ENCODE assay signal across 27 cellular contexts in the genomic region with DNA sequence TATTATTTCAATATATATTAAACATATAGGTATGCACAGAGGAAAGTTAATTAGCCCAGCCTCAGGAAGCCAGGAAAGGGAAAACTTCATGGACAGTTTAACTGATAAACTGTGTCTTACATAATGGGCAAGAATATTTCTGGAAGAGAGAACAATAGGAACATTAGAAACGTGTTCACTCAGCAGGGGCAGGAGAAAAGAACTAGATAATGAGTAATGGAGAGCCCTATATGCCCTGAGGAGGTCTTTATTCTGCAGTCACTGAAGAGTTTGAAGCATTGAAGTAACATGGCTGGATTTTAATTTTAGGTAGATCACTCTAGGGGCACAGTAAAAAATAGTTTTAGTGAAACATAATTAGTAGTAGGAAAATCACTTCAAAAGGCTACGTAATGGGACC. TPM values are rescaled to one million over a fixed set of nuclear protein-coding genes. Genes with fewer than 3 reads are reported as not detected.
DNase-seq lines count a peak whose midpoint lies in the region; ATAC-seq, FAIRE-seq and TF ChIP-seq lines count a peak whose summit lies in the region.
"Had no signal": no experiment of that assay in that cellular context is flagged by ENCODE, and none has a peak within 500 bp of the region (broad histone marks: within the 10 kb centered on the region; RNA-seq: fewer than 3 reads in every experiment).

No MANE protein-coding gene starts in this region.

- H3K4me1 ChIP-seq in DND-41 (ENCODE audit: insufficient read depth, low read length) (peaks cover 23% of the 10 kb centered on the region), K562 (replicated peaks in 1 of 2; ENCODE audit: control insufficient read depth in 2 of 2, insufficient read depth in 2 of 2, low read length in 2 of 2) (peaks cover 4 to 5% of the 10 kb centered on the region in 2 experiments; a peak in 3 of 5 replicates), keratinocyte (ENCODE audit: control insufficient read depth, extremely low read depth, insufficient read depth, low read length) (peaks cover 30% of the 10 kb centered on the region), neuronal stem cell (ENCODE audit: control insufficient read depth in 2 of 2, insufficient read depth in 1 of 2, low read depth in 1 of 2, low read length in 2 of 2) (peaks cover 0 to 3% of the 10 kb centered on the region in 2 donors)

- no peak for TF ChIP-seq RAD21 in K562 (CRISPR knock-in tag; conservative IDR thresholded peaks at IDR 0.05 in 1 of 2, IDR thresholded peaks at IDR 0.05 in 1 of 2)

- H3K4me1 Mint-ChIP-seq in immature natural killer cell = peaks cover 12 to 17% of the 10 kb centered on the region in 2 donors
- H3K4me1 Mint-ChIP-seq: H9 had no signal

- no peaks in the 10 kb centered on the region for H3K9me3 Mint-ChIP-seq in immature natural killer cell
- H3K9me3 Mint-ChIP-seq: CD4-positive, alpha-beta T cell; H9 had no signal

- H3K79me1 ChIP-seq in neuronal stem cell (ENCODE audit: low read depth, low read length) = no peaks in the 10 kb centered on the region

- intact Hi-C loops in K562 (cut with micrococcal nuclease) = no loop called here

- H3K9me1 ChIP-seq in K562 (ENCODE audit: control insufficient read depth, insufficient read depth, low read length) (no peaks in the 10 kb centered on the region), keratinocyte (ENCODE audit: control insufficient read depth, extremely low read depth, insufficient read depth, low read length) (no peaks in the 10 kb centered on the region)

- WGBS in K562 (ENCODE audit: insufficient coverage, low coverage, missing lambda C conversion rate) = 59% methylated on average over 2 of the region's 2 CpGs
- WGBS in neuronal stem cell (ENCODE audit: extremely low coverage in 2 of 2, insufficient read length in 2 of 2, insufficient replicate concordance in 1 of 2), 2 donors = no CpG with 5 or more reads among the region's 2 CpGs

- no peak for TF ChIP-seq POLR2A in K562 (conservative IDR thresholded peaks at IDR 0.05)

- H3K4ac ChIP-seq in neuronal stem cell (ENCODE audit: low read length) = no peak overlapping the region

- no TSS peak for BruUV-seq in K562 (replicated peaks; lab: Mats Ljungman, UMichigan)

- H3K4me3 Mint-ChIP-seq in immature natural killer cell = no peak overlapping the region
- H3K4me3 Mint-ChIP-seq: CD4-positive, alpha-beta T cell; H9 had no signal

- peak overlapping the region in 1 of 6 donors; percentile 60 for H3K27ac Mint-ChIP-seq in immature natural killer cell
- H3K27ac Mint-ChIP-seq: CD4-positive, alpha-beta T cell; H9 had no signal

- H3K27me3 ChIP-seq in DND-41 (ENCODE audit: insufficient read depth, low read length, poor library complexity) (no peaks in the 10 kb centered on the region), K562 (ENCODE audit: control insufficient read depth in 2 of 2, insufficient read depth in 2 of 2, low read length in 2 of 2) (no peaks in the 10 kb centered on the region), keratinocyte (ENCODE audit: control insufficient read depth, extremely low read depth, insufficient read depth, low read length) (no peaks in the 10 kb centered on the region), neuronal stem cell (ENCODE audit: control insufficient read depth in 3 of 3, insufficient read depth in 3 of 3, low read depth in 1 of 3, low read length in 3 of 3) (no peaks in the 10 kb centered on the region)
- H3K27me3 ChIP-seq: BE2C had no signal

- H4K91ac ChIP-seq in neuronal stem cell (ENCODE audit: low read depth, low read length, poor library complexity) = no peak overlapping the region

- no peak overlapping the region for H3K14ac ChIP-seq in neuronal stem cell (ENCODE audit: low read length)

- no peak overlapping the region for H3K23ac ChIP-seq in neuronal stem cell (ENCODE audit: low read depth, low read length, poor library complexity)

- H3K4me2 ChIP-seq in DND-41 (ENCODE audit: insufficient read depth, low read length) (0 out of 2 replicates have a peak overlapping the region, but pooled peaks have one; percentile 8), K562 (ENCODE audit: insufficient read depth, low read length) (no peak overlapping the region), keratinocyte (ENCODE audit: control insufficient read depth, extremely low read depth, insufficient read depth, low read depth, low read length) (no peak overlapping the region), neuronal stem cell (ENCODE audit: insufficient read depth, low read length, poor library complexity, severe bottlenecking) (no peak overlapping the region)

- no peak overlapping the region for H2BK120ac ChIP-seq in neuronal stem cell (ENCODE audit: low read depth, low read length)

- H3K36me3 Mint-ChIP-seq in immature natural killer cell = no peaks in the 10 kb centered on the region

- TF ChIP-seq EP300 in K562 (IDR thresholded peaks at IDR 0.05; ENCODE audit: low read length) = no peak

- CTCF ChIA-PET in K562 (lab: Yijun Ruan, JAX; ENCODE audit: low intra/inter-chr PET ratio) = no interaction called here

- H2AK5ac ChIP-seq in neuronal stem cell (ENCODE audit: low read depth, low read length) = no peak overlapping the region

- H4K8ac ChIP-seq in neuronal stem cell (ENCODE audit: low read depth, low read length) = no peak overlapping the region

- H3K36me3 ChIP-seq in DND-41 (ENCODE audit: insufficient read depth, low read length) = no peaks in the 10 kb centered on the region
- no peaks in the 10 kb centered on the region; the same call in 2 of the 3 replicates for H3K36me3 ChIP-seq in K562 (ENCODE audit: control insufficient read depth, insufficient read depth, low read length)
- no peaks in the 10 kb centered on the region for H3K36me3 ChIP-seq in keratinocyte (ENCODE audit: control insufficient read depth in 2 of 2, extremely low read depth in 1 of 2, insufficient read depth in 2 of 2, low read length in 2 of 2)
- H3K36me3 ChIP-seq in neuronal stem cell (replicated peaks in 1 of 2; ENCODE audit: control insufficient read depth in 2 of 2, insufficient read depth in 2 of 2, low read length in 2 of 2) = no peaks in the 10 kb centered on the region
- H3K36me3 ChIP-seq: BE2C had no signal

- TF ChIP-seq CTCF in DND-41 (IDR thresholded peaks at IDR 0.05; ENCODE audit: borderline replicate concordance, extremely low read depth, low read length, poor library complexity, severe bottlenecking) = no peak
- no peak for TF ChIP-seq CTCF in K562 (IDR thresholded peaks at IDR 0.05 in 2 of 3, conservative IDR thresholded peaks at IDR 0.05 in 1 of 3; ENCODE audit: insufficient read depth in 2 of 3, low read depth in 1 of 3, low read length in 3 of 3)
- no peak for TF ChIP-seq CTCF in keratinocyte (optimal IDR thresholded peaks at IDR 0.05 in 1 of 3, IDR thresholded peaks at IDR 0.05 in 1 of 3, conservative IDR thresholded peaks at IDR 0.05 in 1 of 3; ENCODE audit: extremely low read depth in 1 of 3, insufficient read depth in 2 of 3, low read length in 3 of 3)

- H3K4me3 ChIP-seq in DND-41 (ENCODE audit: low read depth in 1 of 2, low read length in 2 of 2) (no peak overlapping the region), K562 (no peak overlapping the region), keratinocyte (ENCODE audit: control insufficient read depth in 2 of 3, extremely low read depth in 1 of 3, insufficient read depth in 2 of 3, low read depth in 1 of 3, low read length in 3 of 3) (no peak overlapping the region), neuronal stem cell (ENCODE audit: low read length in 2 of 2) (no peak overlapping the region)
- H3K4me3 ChIP-seq: GM12878, GM23248, SK-N-MC had no signal

- dilution Hi-C loops in keratinocyte (cut with MboI; ENCODE audit: extremely low pct_ligation_motif_present, low sequenced_read_pairs) = no loop called here

- H2BK12ac ChIP-seq in neuronal stem cell (ENCODE audit: low read length) = no peak overlapping the region

- peaks cover 11% of the 10 kb centered on the region; the same call in 1 of the 2 replicates for H4K20me1 ChIP-seq in DND-41 (ENCODE audit: insufficient read depth, low read length)
- 0 out of 2 replicates have a peak, but pooled peaks cover 3% of the 10 kb centered on the region for H4K20me1 ChIP-seq in K562 (replicated peaks; ENCODE audit: control insufficient read depth, insufficient read depth, low read length)
- no peaks in the 10 kb centered on the region for H4K20me1 ChIP-seq in keratinocyte (ENCODE audit: control insufficient read depth, extremely low read depth, insufficient read depth, low read length)

- H3K27me3 Mint-ChIP-seq in immature natural killer cell (ENCODE audit: low read depth in 3 of 3) = no peaks in the 10 kb centered on the region
- H3K27me3 Mint-ChIP-seq: CD4-positive, alpha-beta T cell had no signal

- in situ Hi-C loops in K562 (cut with MboI) = no loop called here

- H3K27ac ChIP-seq in DND-41 (ENCODE audit: low read length) (no peak overlapping the region), K562 (ENCODE audit: extremely low read depth, low read depth, low read length) (no peak overlapping the region), keratinocyte (ENCODE audit: control insufficient read depth, insufficient read depth, low read length) (no peak overlapping the region), neuronal stem cell (replicated peaks; ENCODE audit: low read length) (no peak overlapping the region)
- H3K27ac ChIP-seq: GM23248, HL-60, SK-N-MC had no signal

- H3K18ac ChIP-seq in neuronal stem cell (ENCODE audit: low read length) = no peak overlapping the region

- H3K9me3 ChIP-seq in DND-41 (ENCODE audit: insufficient read depth, low read length, severe bottlenecking) = no peaks in the 10 kb centered on the region
- H3K9me3 ChIP-seq in K562 (replicated peaks; ENCODE audit: control insufficient read depth, insufficient read depth, low read depth, low read length) = no peaks in the 10 kb centered on the region
- no peaks in the 10 kb centered on the region for H3K9me3 ChIP-seq in keratinocyte (ENCODE audit: control insufficient read depth, low read depth, low read length)
- no peaks in the 10 kb centered on the region for H3K9me3 ChIP-seq in neuronal stem cell (replicated peaks in 1 of 2; ENCODE audit: control insufficient read depth in 2 of 2, insufficient read depth in 1 of 2, low read depth in 1 of 2, low read length in 2 of 2)
- H3K9me3 ChIP-seq: BE2C had no signal

- ATAC-seq in DND-41 (ENCODE audit: insufficient read depth, low read depth) (no peak), K562 (peak; percentile 39; the same call in 1 of the 3 replicates)
- ATAC-seq: GM12878, HepG2, PC-3 had no signal

- DNase-seq in DND-41 (no peak), NCI-H146 (lab: John Stamatoyannopoulos, UW) (peak; percentile 53), K562 (ENCODE audit: extremely low read depth in 1 of 4, low spot score in 3 of 4) (no peak), keratinocyte (ENCODE audit: low read depth, low spot score) (no peak), SIG-M5 (lab: John Stamatoyannopoulos, UW) (no peak), neuronal stem cell (ENCODE audit: low spot score) (no peak), DMS153 treated with DMSO at 0.1 percent for 48 hours (lab: John Stamatoyannopoulos, UW; ENCODE audit: unreplicated experiment) (no peak), immature natural killer cell (no peak)
- DNase-seq: BE2C; CD4-positive, alpha-beta T cell; COR-L47; DMS79 treated with DMSO at 0.1 percent for 48 hours; GM23248; H9; KBM-7; NCI-H1105; NCI-H1694 treated with DMSO at 0.1 percent for 48 hours; NCI-H2081 treated with DMSO at 0.1 percent for 48 hours; NCI-H2227 treated with DMSO at 0.1 percent for 48 hours; NCI-H510A; PC-3; Right ventricle myocardium superior; SW 1271 had no signal

- no peak overlapping the region for H2BK5ac ChIP-seq in neuronal stem cell (ENCODE audit: low read length)

- H3K9ac ChIP-seq in DND-41 (ENCODE audit: low read depth, low read length) (no peak overlapping the region), K562 (ENCODE audit: insufficient read depth in 1 of 2, low read depth in 2 of 2, low read length in 2 of 2) (no peak overlapping the region), keratinocyte (ENCODE audit: control insufficient read depth, extremely low read depth, insufficient read depth, low read length) (no peak overlapping the region), neuronal stem cell (ENCODE audit: low read depth, low read length, poor library complexity) (no peak overlapping the region)
- H3K9ac ChIP-seq: GM23248 had no signal

- H2AFZ ChIP-seq in DND-41 (ENCODE audit: low read depth, low read length) = no peak overlapping the region
- no peak overlapping the region for H2AFZ ChIP-seq in K562 (ENCODE audit: low read depth, low read length)
- no peak overlapping the region for H2AFZ ChIP-seq in keratinocyte (ENCODE audit: control insufficient read depth, low read length)
- no peak overlapping the region for H2AFZ ChIP-seq in neuronal stem cell (ENCODE audit: low read length)
- H2AFZ ChIP-seq: GM23248 had no signal

- no peak for FAIRE-seq in K562 (lab: Jason Lieb, UNC)
- FAIRE-seq in keratinocyte (lab: Jason Lieb, UNC) = peak; percentile 52
- FAIRE-seq: GM12878, HepG2 had no signal

- no peak overlapping the region for H2BK15ac ChIP-seq in neuronal stem cell (ENCODE audit: low read length)

- POLR2A ChIA-PET in K562 (lab: Yijun Ruan, JAX) = interaction anchor here (0.7 to 1.9 kb wide), 2 partner anchors 24 to 1652 kb away, joined by 4 to 7 read pairs; a partner anchor contains a TSS

- peaks cover 79% of the 10 kb centered on the region for H3K79me2 ChIP-seq in DND-41 (ENCODE audit: insufficient read depth, low read length)
- H3K79me2 ChIP-seq in K562 (ENCODE audit: control insufficient read depth, insufficient read depth, low read length) = peaks cover 92% of the 10 kb centered on the region
- peaks cover 6% of the 10 kb centered on the region for H3K79me2 ChIP-seq in keratinocyte (ENCODE audit: control insufficient read depth, insufficient read depth, low read length)

RNA-seq across cellular contexts. Expression of a gene that starts 23.6 kb away (rescaled TPM):
- 19.9 and 82.4 TPM in 2 replicates for total RNA-seq in K562 (2011; cell fraction: chromatin; rRNA removed; ENCODE audit: low replicate concordance)
- total RNA-seq in K562 (2011; cell fraction: nucleolus; rRNA removed) = 9.7 and 18.8 TPM in 2 replicates
- 27.3 and 41.5 TPM in 2 replicates for total RNA-seq in K562 (2011; cell fraction: nucleoplasm; rRNA removed)
- total RNA-seq in K562 (2014; rRNA removed) (51.0 and 58.0 TPM in 2 replicates), K562 (2014; rRNA removed; fragmentation: Illumina TruSeq; extraction: Trizol) (80.0 and 85.7 TPM in 2 replicates), K562 (2015; rRNA removed; fragmentation: Illumina TruSeq; extraction: Trizol) (70.6 and 79.7 TPM in 2 replicates), K562 (2021) (41.8 and 42.4 TPM in 2 replicates)
- polyA plus RNA-seq in K562 (2011; rRNA removed) (49.9 and 60.7 TPM in 2 replicates), K562 (2014; fragmentation: Illumina TruSeq; extraction: Trizol) (52.1 and 61.8 TPM in 2 replicates), K562 (2014; fragmentation: Nextera tagmentation; extraction: Ambion mirVana) (10 to 100 TPM; 70.0 to 88.6 TPM), K562 (2014; rRNA removed) (39.4 and 49.7 TPM in 2 replicates), keratinocyte (7.7 to 14.2 TPM (median 8.1 TPM) in 3 replicates), immature natural killer cell (1 to 10 TPM; 2.9 to 7.5 (median 6.9) TPM)
- polyA plus RNA-seq in K562 (2011; cell fraction: cytosol; rRNA removed) = 23.2 and 23.8 TPM in 2 replicates
- 24.9 and 33.2 TPM in 2 replicates for polyA plus RNA-seq in K562 (2011; cell fraction: nucleus; rRNA removed)
- 29.7 and 29.9 TPM in 2 replicates for polyA plus RNA-seq in K562 (2012)
- 70.2 and 71.2 TPM in 2 replicates for polyA minus RNA-seq in K562 (2011; rRNA and poly(A)+ RNA removed)
- 21.7 and 24.7 TPM in 2 replicates for polyA minus RNA-seq in K562 (2011; cell fraction: cytosol; rRNA and poly(A)+ RNA removed)
- polyA minus RNA-seq in K562 (2011; cell fraction: nucleus; rRNA and poly(A)+ RNA removed) = 22.1 and 47.1 TPM in 2 replicates
- polyA plus RNA-seq in keratinocyte (2011; ENCODE audit: low read depth) = 27.6 TPM
- 5.4 and 11.7 TPM in 2 replicates for polyA plus RNA-seq in keratinocyte (2011; cell fraction: cytosol; rRNA removed)
- polyA plus RNA-seq in keratinocyte (2011; cell fraction: nucleus; rRNA removed) = 9.7 and 13.6 TPM in 2 replicates
- 5.0 and 8.8 TPM in 2 replicates for polyA plus RNA-seq in keratinocyte (2012; ENCODE audit: low replicate concordance)
- polyA minus RNA-seq in keratinocyte = 0.95 to 10.0 TPM (median 5.6 TPM) in 3 replicates
- polyA minus RNA-seq in keratinocyte (2011; cell fraction: cytosol; rRNA and poly(A)+ RNA removed) = 5.8 TPM
- polyA minus RNA-seq in keratinocyte (2011; cell fraction: nucleus; rRNA and poly(A)+ RNA removed) = 5.8 and 13.6 TPM in 2 replicates
- polyA plus RNA-seq in neuronal stem cell (2013, experiment 1 of 2) = 26.2 TPM
- polyA plus RNA-seq in neuronal stem cell (2013, experiment 2 of 2) = 28.5 TPM

RNA-seq across cellular contexts. Expression of a gene that starts 24.3 kb away (rescaled TPM):
- total RNA-seq in K562 (2011; cell fraction: chromatin; rRNA removed; ENCODE audit: low replicate concordance) = 8.5 and 25.3 TPM in 2 replicates
- 4.8 and 6.3 TPM in 2 replicates for total RNA-seq in K562 (2011; cell fraction: nucleolus; rRNA removed)
- 9.5 and 18.4 TPM in 2 replicates for total RNA-seq in K562 (2011; cell fraction: nucleoplasm; rRNA removed)
- 6.4 and 6.8 TPM in 2 replicates for total RNA-seq in K562 (2014; rRNA removed)
- total RNA-seq in K562 (2014; rRNA removed; fragmentation: Illumina TruSeq; extraction: Trizol) = 9.4 and 9.8 TPM in 2 replicates
- 9.7 and 11.2 TPM in 2 replicates for total RNA-seq in K562 (2015; rRNA removed; fragmentation: Illumina TruSeq; extraction: Trizol)
- 6.6 and 7.4 TPM in 2 replicates for total RNA-seq in K562 (2021)
- 13.0 and 13.3 TPM in 2 replicates for polyA plus RNA-seq in K562 (2011; rRNA removed)
- 2.5 and 5.3 TPM in 2 replicates for polyA plus RNA-seq in K562 (2011; cell fraction: cytosol; rRNA removed)
- polyA plus RNA-seq in K562 (2011; cell fraction: nucleus; rRNA removed) = 5.8 and 10.1 TPM in 2 replicates
- 7.7 and 8.8 TPM in 2 replicates for polyA plus RNA-seq in K562 (2012)
- polyA plus RNA-seq in K562 (2014; fragmentation: Illumina TruSeq; extraction: Trizol) = 8.5 and 8.9 TPM in 2 replicates
- polyA plus RNA-seq in K562 (2014; fragmentation: Nextera tagmentation; extraction: Ambion mirVana) = 1 to 10 TPM; 3.1 to 3.8 TPM
- 6.1 and 6.3 TPM in 2 replicates for polyA plus RNA-seq in K562 (2014; rRNA removed)
- polyA minus RNA-seq in K562 (2011; rRNA and poly(A)+ RNA removed) = 14.6 and 19.8 TPM in 2 replicates
- polyA minus RNA-seq in K562 (2011; cell fraction: cytosol; rRNA and poly(A)+ RNA removed) = 3.3 and 4.3 TPM in 2 replicates
- 7.8 and 17.0 TPM in 2 replicates for polyA minus RNA-seq in K562 (2011; cell fraction: nucleus; rRNA and poly(A)+ RNA removed)
- polyA plus RNA-seq in keratinocyte = 8.9 to 21.4 TPM (median 20.4 TPM) in 3 replicates
- polyA plus RNA-seq in keratinocyte (2011; ENCODE audit: low read depth) = 29.9 TPM
- 7.6 and 13.9 TPM in 2 replicates for polyA plus RNA-seq in keratinocyte (2011; cell fraction: cytosol; rRNA removed)
- polyA plus RNA-seq in keratinocyte (2011; cell fraction: nucleus; rRNA removed) = 18.1 and 24.2 TPM in 2 replicates
- polyA plus RNA-seq in keratinocyte (2012; ENCODE audit: low replicate concordance) = 7.5 and 19.4 TPM in 2 replicates
- 2.0 to 22.7 TPM (median 17.8 TPM) in 3 replicates for polyA minus RNA-seq in keratinocyte
- 10.0 TPM for polyA minus RNA-seq in keratinocyte (2011; cell fraction: cytosol; rRNA and poly(A)+ RNA removed)
- polyA minus RNA-seq in keratinocyte (2011; cell fraction: nucleus; rRNA and poly(A)+ RNA removed) = 16.0 and 27.8 TPM in 2 replicates
- 22.1 TPM for polyA plus RNA-seq in neuronal stem cell (2013, experiment 1 of 2)
- polyA plus RNA-seq in neuronal stem cell (2013, experiment 2 of 2) = 22.7 TPM
- polyA plus RNA-seq in immature natural killer cell = 10 to 100 TPM; 14.9 to 26.4 (median 20.9) TPM
